Comparison of ENCODE assay signal across 18 cellular contexts in the genomic region with DNA sequence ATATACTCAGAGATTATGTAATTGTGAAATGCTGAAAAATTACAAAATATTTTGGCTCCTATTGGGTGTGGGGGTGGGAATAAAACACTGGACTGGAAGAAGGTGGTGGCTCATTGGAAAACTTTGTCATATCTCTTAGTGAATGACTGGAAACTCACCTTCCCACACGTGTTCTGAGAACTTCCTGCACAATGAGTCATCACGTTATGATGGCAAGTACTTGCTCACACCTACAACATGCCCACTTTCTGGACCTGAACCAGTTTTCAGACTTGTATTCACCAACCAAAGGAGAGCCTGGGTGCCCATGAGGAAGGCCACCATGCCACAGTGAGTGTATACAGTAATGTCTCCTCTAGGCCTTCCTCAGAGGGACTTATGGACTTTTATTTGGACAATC.
A peak's percentile ranks its signal among the peaks of the same experiment; 100 is the strongest.
DNase-seq lines count a peak whose midpoint lies in the region; ATAC-seq, FAIRE-seq and TF ChIP-seq lines count a peak whose summit lies in the region.
"Had no signal": no experiment of that assay in that cellular context is flagged by ENCODE, and none has a peak within 500 bp of the region (broad histone marks: within the 10 kb centered on the region; RNA-seq: fewer than 3 reads in every experiment).

No MANE protein-coding gene starts in this region.

- 35% methylated on average over 2 of the region's 2 CpGs for WGBS in suprapubic skin
- 51% methylated on average over 2 of the region's 2 CpGs for WGBS in esophagus muscularis mucosa

- TF ChIP-seq EP300 in suprapubic skin (IDR thresholded peaks at IDR 0.05) (no peak), esophagus muscularis mucosa (IDR thresholded peaks at IDR 0.05) (no peak)

- H3K27ac ChIP-seq in suprapubic skin: no peak overlapping the region
- H3K27ac ChIP-seq in esophagus muscularis mucosa (replicated peaks in 1 of 4): no peak overlapping the region
- H3K27ac ChIP-seq: A549, SK-N-MC had no signal

- H3K36me3 ChIP-seq in suprapubic skin (no peaks in the 10 kb centered on the region), esophagus muscularis mucosa (no peaks in the 10 kb centered on the region)
- H3K36me3 ChIP-seq: HAP-1 had no signal

- CTCF ChIA-PET in Calu3 (lab: Charles Lee): no interaction called here

- no peaks in the 10 kb centered on the region for H3K36me3 Mint-ChIP-seq in Calu3 (ENCODE audit: insufficient read depth, unreplicated experiment)

- H3K27me3 Mint-ChIP-seq in Calu3 (ENCODE audit: unreplicated experiment): no peaks in the 10 kb centered on the region

- BruUV-seq in Calu3 (replicated peaks; lab: Mats Ljungman, UMichigan): no TSS peak

- no peaks in the 10 kb centered on the region for H3K27me3 ChIP-seq in suprapubic skin
- H3K27me3 ChIP-seq in esophagus muscularis mucosa: no peaks in the 10 kb centered on the region

- TF ChIP-seq CTCF in suprapubic skin (IDR thresholded peaks at IDR 0.05): no peak
- TF ChIP-seq CTCF in esophagus muscularis mucosa (IDR thresholded peaks at IDR 0.05): no peak
- TF ChIP-seq CTCF in Calu3 (IDR thresholded peaks at IDR 0.05; ENCODE audit: unreplicated experiment): no peak

- no peak overlapping the region for H3K27ac Mint-ChIP-seq in Calu3 (ENCODE audit: unreplicated experiment)

- intact Hi-C loops in esophagus muscularis mucosa (cut with DNase I): no loop called here
- intact Hi-C loops in Calu3 (cut with micrococcal nuclease; ENCODE audit: unreplicated experiment): no loop called here

- H3K9me3 ChIP-seq in suprapubic skin (no peaks in the 10 kb centered on the region), esophagus muscularis mucosa (no peaks in the 10 kb centered on the region)
- H3K9me3 ChIP-seq: A549, HAP-1 had no signal

- no peak overlapping the region for H3K4me3 Mint-ChIP-seq in Calu3 (ENCODE audit: low read depth, unreplicated experiment)

- TF ChIP-seq POLR2A in suprapubic skin (IDR thresholded peaks at IDR 0.05) (no peak), esophagus muscularis mucosa (IDR thresholded peaks at IDR 0.05; ENCODE audit: low read depth) (no peak)

- H3K4me3 ChIP-seq in suprapubic skin (no peak overlapping the region), esophagus muscularis mucosa (no peak overlapping the region)
- H3K4me3 ChIP-seq: A549, HAP-1, K562, SK-N-MC had no signal

- H3K4me1 ChIP-seq in suprapubic skin (no peaks in the 10 kb centered on the region), esophagus muscularis mucosa (no peaks in the 10 kb centered on the region)
- H3K4me1 ChIP-seq: A549, HAP-1 had no signal

- H3K4me1 Mint-ChIP-seq in Calu3 (ENCODE audit: low read depth, unreplicated experiment): no peaks in the 10 kb centered on the region

- no peak for FAIRE-seq in RCC 7860 (lab: Jason Lieb, UNC)
- FAIRE-seq: A549, K562 had no signal

- H3K9me3 Mint-ChIP-seq in Calu3 (ENCODE audit: low read depth, unreplicated experiment): peaks cover 4% of the 10 kb centered on the region

- peak; percentile 68 for DNase-seq in DMS53 (lab: John Stamatoyannopoulos, UW)
- DNase-seq in RCC 7860 (ENCODE audit: low spot score): peak; percentile 16
- DNase-seq in renal cortical epithelial cell (ENCODE audit: low read depth): peak; percentile 58
- no peak for DNase-seq in suprapubic skin (ENCODE audit: low spot score in 2 of 2)
- DNase-seq in esophagus muscularis mucosa (ENCODE audit: extremely low spot score): no peak
- DNase-seq in Calu3: no peak
- DNase-seq: C1 segment of cervical spinal cord, DMS153, NCI-H1048, NCI-H1436 treated with DMSO at 0.1 percent for 48 hours, NCI-H2029 treated with DMSO at 0.1 percent for 48 hours, NCI-H748 treated with DMSO at 0.1 percent for 48 hours, Right ventricle myocardium superior had no signal

- peak; percentile 76 for ATAC-seq in esophagus mucosa
- ATAC-seq: A549, K562 had no signal

Comparison
In these comparisons a context has a peak if more than half of its experiments do, and no peak if none do; other contexts are left out.
1. DNase-seq: peak in DMS53 (single experiment), RCC 7860 (single experiment) and renal cortical epithelial cell (single experiment); none in suprapubic skin (0 of 2), esophagus muscularis mucosa (single experiment) and Calu3 (single experiment).